In genomic region chr20:34124469-34125249, GRCh38 we compare ENCODE assay signal across 11 cellular contexts. TPM values are rescaled to one million over a fixed set of nuclear protein-coding genes. Genes with fewer than 3 reads are reported as not detected.
DNase-seq lines count a peak whose midpoint lies in the region; ATAC-seq lines count a peak whose summit lies in the region.
"Had no signal": no experiment of that assay in that cellular context is flagged by ENCODE, and none has a peak within 500 bp of the region (broad histone marks: within the 10 kb centered on the region; RNA-seq: fewer than 3 reads in every experiment).

No MANE protein-coding gene starts in this region.

- H3K27ac Mint-ChIP-seq in stimulated activated naive CD8-positive, alpha-beta T cell treated with anti-CD3 and anti-CD28 coated beads, Interleukin-15, amount 100 ng/mL, for 72 hours: peak overlapping the region in 1 of 2 donors; percentile 1
- no peak overlapping the region for H3K27ac Mint-ChIP-seq in stimulated activated naive B cell treated with anti-CD40 and anti-IgM and Interleukin-4, amounts not matched to agents 10 μg/mL and 1 μg/mL and 100 μg/mL, for 72 hours
- H3K27ac Mint-ChIP-seq in natural killer cell treated with Interleukin-12 subunit alpha and Interleukin-12 subunit beta and Interleukin-15 and Interleukin-18, amount 100 ng/mL, for 72 hours: no peak overlapping the region

- no peaks in the 10 kb centered on the region for H3K36me3 Mint-ChIP-seq in stimulated activated naive B cell treated with anti-CD40 and anti-IgM and Interleukin-4, amounts not matched to agents 10 μg/mL and 1 μg/mL and 100 μg/mL, for 72 hours
- H3K36me3 Mint-ChIP-seq in natural killer cell treated with Interleukin-12 subunit alpha and Interleukin-12 subunit beta and Interleukin-15 and Interleukin-18, amount 100 ng/mL, for 72 hours: no peaks in the 10 kb centered on the region

- no peaks in the 10 kb centered on the region for H3K9me3 Mint-ChIP-seq in stimulated activated naive CD8-positive, alpha-beta T cell treated with anti-CD3 and anti-CD28 coated beads, Interleukin-15, amount 100 ng/mL, for 72 hours
- H3K9me3 Mint-ChIP-seq in stimulated activated naive B cell treated with anti-CD40 and anti-IgM and Interleukin-4, amounts not matched to agents 10 μg/mL and 1 μg/mL and 100 μg/mL, for 72 hours: no peaks in the 10 kb centered on the region
- no peaks in the 10 kb centered on the region for H3K9me3 Mint-ChIP-seq in natural killer cell treated with Interleukin-12 subunit alpha and Interleukin-12 subunit beta and Interleukin-15 and Interleukin-18, amount 100 ng/mL, for 72 hours

- DNase-seq in stimulated activated naive CD8-positive, alpha-beta T cell treated with anti-CD3 and anti-CD28 coated beads, Interleukin-15, Interleukin-2, amounts not matched to agents 100 U/mL and 50 U/mL, for 24 hours: no peak
- DNase-seq in stimulated activated naive CD8-positive, alpha-beta T cell treated with anti-CD3 and anti-CD28 coated beads, Interleukin-15, amount 100 ng/mL, for 72 hours: no peak
- DNase-seq in SK-N-DZ (ENCODE audit: low spot score) (peak; percentile 74), sciatic nerve (ENCODE audit: low spot score) (no peak), DMS53 treated with DMSO at 0.1 percent for 48 hours (lab: John Stamatoyannopoulos, UW; ENCODE audit: unreplicated experiment) (no peak)
- no peak for DNase-seq in stimulated activated naive B cell treated with anti-CD40 and anti-IgM and Interleukin-4, amounts not matched to agents 10 μg/mL and 1 μg/mL and 100 μg/mL, for 72 hours
- no peak for DNase-seq in natural killer cell treated with Interleukin-12 subunit alpha and Interleukin-12 subunit beta and Interleukin-15 and Interleukin-18, amount 100 ng/mL, for 72 hours (ENCODE audit: low spot score)
- DNase-seq: activated naive CD4-positive, alpha-beta T cell treated with anti-CD3 and anti-CD28 coated beads, Interleukin-2, amount 50 U/mL, for 16 hours; NCI-H524 treated with DMSO at 0.1 percent for 48 hours; uterus had no signal

- H3K4me3 Mint-ChIP-seq in stimulated activated naive CD8-positive, alpha-beta T cell treated with anti-CD3 and anti-CD28 coated beads, Interleukin-15, amount 100 ng/mL, for 72 hours: no peak overlapping the region
- no peak overlapping the region for H3K4me3 Mint-ChIP-seq in stimulated activated naive B cell treated with anti-CD40 and anti-IgM and Interleukin-4, amounts not matched to agents 10 μg/mL and 1 μg/mL and 100 μg/mL, for 72 hours
- H3K4me3 Mint-ChIP-seq in natural killer cell treated with Interleukin-12 subunit alpha and Interleukin-12 subunit beta and Interleukin-15 and Interleukin-18, amount 100 ng/mL, for 72 hours: no peak overlapping the region

- intact Hi-C loops in sciatic nerve (cut with DNase I): no loop called here

- peaks cover 14% of the 10 kb centered on the region for H3K4me1 Mint-ChIP-seq in stimulated activated naive CD8-positive, alpha-beta T cell treated with anti-CD3 and anti-CD28 coated beads, Interleukin-15, amount 100 ng/mL, for 72 hours
- H3K4me1 Mint-ChIP-seq in stimulated activated naive B cell treated with anti-CD40 and anti-IgM and Interleukin-4, amounts not matched to agents 10 μg/mL and 1 μg/mL and 100 μg/mL, for 72 hours: peaks cover 12 to 25% of the 10 kb centered on the region in 2 donors
- peaks cover 3 to 5% of the 10 kb centered on the region in 2 donors for H3K4me1 Mint-ChIP-seq in natural killer cell treated with Interleukin-12 subunit alpha and Interleukin-12 subunit beta and Interleukin-15 and Interleukin-18, amount 100 ng/mL, for 72 hours (ENCODE audit: low read depth in 2 of 2)

- ATAC-seq in stimulated activated naive CD8-positive, alpha-beta T cell treated with anti-CD3 and anti-CD28 coated beads, Interleukin-15, Interleukin-2, amounts not matched to agents 100 U/mL and 50 U/mL, for 24 hours: peak; percentile 80
- no peak for ATAC-seq in stimulated activated naive CD8-positive, alpha-beta T cell treated with anti-CD3 and anti-CD28 coated beads, Interleukin-15, amount 100 ng/mL, for 72 hours
- ATAC-seq in HG03196 (IDR thresholded peaks at IDR 0.05; ENCODE audit: unreplicated experiment) (peak; percentile 51), sciatic nerve (no peak)
- ATAC-seq in stimulated activated naive B cell treated with anti-CD40 and anti-IgM and Interleukin-4, amounts not matched to agents 10 μg/mL and 1 μg/mL and 100 μg/mL, for 72 hours (replicated peaks): peak; percentile 100
- ATAC-seq in natural killer cell treated with Interleukin-12 subunit alpha and Interleukin-12 subunit beta and Interleukin-15 and Interleukin-18, amount 100 ng/mL, for 72 hours: no peak

- peaks cover 19% of the 10 kb centered on the region for H3K27me3 Mint-ChIP-seq in stimulated activated naive CD8-positive, alpha-beta T cell treated with anti-CD3 and anti-CD28 coated beads, Interleukin-15, amount 100 ng/mL, for 72 hours
- H3K27me3 Mint-ChIP-seq in stimulated activated naive B cell treated with anti-CD40 and anti-IgM and Interleukin-4, amounts not matched to agents 10 μg/mL and 1 μg/mL and 100 μg/mL, for 72 hours: peaks cover 0 to 19% of the 10 kb centered on the region in 2 donors
- H3K27me3 Mint-ChIP-seq in natural killer cell treated with Interleukin-12 subunit alpha and Interleukin-12 subunit beta and Interleukin-15 and Interleukin-18, amount 100 ng/mL, for 72 hours: peaks cover 19 to 20% of the 10 kb centered on the region in 2 donors

RNA-seq across cellular contexts. Expression of gene EIF2S2, which starts 12.6 kb away (rescaled TPM):
- 142 and 152 TPM in 2 replicates for polyA plus RNA-seq in SK-N-DZ (2014; cell fraction: cytosol; rRNA removed)
- 80.7 and 85.4 TPM in 2 replicates for polyA plus RNA-seq in SK-N-DZ (2014; cell fraction: nucleus; rRNA removed)
- 10 to 100 TPM; 97.6 to 99.8 TPM for total RNA-seq in natural killer cell treated with Interleukin-12 subunit alpha and Interleukin-12 subunit beta and Interleukin-15 and Interleukin-18, amount 100 ng/mL, for 72 hours
- total RNA-seq in sciatic nerve: 44.8 TPM

Comparison
In these comparisons a context has a peak if more than half of its experiments do, and no peak if none do; other contexts are left out.
1. ATAC-seq: peak in stimulated activated naive CD8-positive, alpha-beta T cell treated with anti-CD3 and anti-CD28 coated beads, Interleukin-15, Interleukin-2, amounts not matched to agents 100 U/mL and 50 U/mL, for 24 hours (single experiment), HG03196 (single experiment) and stimulated activated naive B cell treated with anti-CD40 and anti-IgM and Interleukin-4, amounts not matched to agents 10 μg/mL and 1 μg/mL and 100 μg/mL, for 72 hours (2 of 2); none in stimulated activated naive CD8-positive, alpha-beta T cell treated with anti-CD3 and anti-CD28 coated beads, Interleukin-15, amount 100 ng/mL, for 72 hours (single experiment), natural killer cell treated with Interleukin-12 subunit alpha and Interleukin-12 subunit beta and Interleukin-15 and Interleukin-18, amount 100 ng/mL, for 72 hours (0 of 2) and sciatic nerve (single experiment).